8 cellular contexts compared by ENCODE assay signal in the genomic region with DNA sequence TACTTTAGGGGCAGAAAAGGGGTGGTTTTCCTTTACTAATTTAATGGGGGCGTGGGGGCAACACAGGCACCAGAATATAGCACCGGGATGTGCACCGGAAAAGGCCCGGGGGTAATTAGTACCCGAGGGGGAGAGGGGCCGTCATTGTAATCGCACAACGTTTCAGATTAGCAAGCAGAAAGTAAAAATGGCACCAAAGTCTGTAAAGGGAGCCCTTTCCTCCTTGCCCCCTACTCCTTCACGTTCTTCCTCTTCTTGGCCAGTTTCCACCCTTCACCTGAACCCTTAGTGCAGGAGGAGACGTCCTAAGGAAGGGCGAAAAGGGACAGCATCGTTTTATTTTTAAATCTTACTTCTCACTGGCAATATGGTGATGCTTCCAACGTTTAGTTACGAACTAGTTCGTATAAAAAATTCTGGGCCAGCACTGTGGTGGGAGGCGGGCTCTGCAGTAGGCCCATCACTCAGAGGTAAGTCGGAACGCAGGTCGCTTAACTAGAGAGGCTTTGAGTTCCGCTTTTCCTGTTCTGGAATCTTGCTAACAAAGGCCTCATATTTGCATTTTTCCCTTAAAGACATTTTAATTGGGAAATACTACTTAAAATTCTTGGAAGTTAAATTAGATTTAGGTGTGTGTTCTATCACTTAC. TPM values are rescaled to one million over a fixed set of nuclear protein-coding genes. Genes with fewer than 3 reads are reported as not detected.
A peak's percentile ranks its signal among the peaks of the same experiment; 100 is the strongest.
DNase-seq lines count a peak whose midpoint lies in the region; ATAC-seq and TF ChIP-seq lines count a peak whose summit lies in the region.

No MANE protein-coding gene starts in this region.

- peak overlapping the region; percentile 16; the same call in 1 of the 2 replicates for H3K27ac ChIP-seq in HUES64 (ENCODE audit: low read depth, low read length)

- no peak for DNase-seq in BE2C
- DNase-seq in central memory CD8-positive, alpha-beta T cell (ENCODE audit: low spot score in 2 of 2): no peak
- DNase-seq in naive B cell: no peak
- DNase-seq in Ammon's horn (ENCODE audit: low spot score): no peak
- DNase-seq in left colon: no peak
- DNase-seq in activated CD4-positive, CD25-positive, alpha-beta regulatory T cell treated with anti-CD3 and anti-CD28 coated beads, Interleukin-2, amount 50 U/mL, for 72 hours: no peak

- peaks cover 42% of the 10 kb centered on the region for H3K4me1 Mint-ChIP-seq in central memory CD8-positive, alpha-beta T cell
- H3K4me1 Mint-ChIP-seq in naive B cell: peaks cover 15 to 29% (median 21%) of the 10 kb centered on the region in 3 donors

- H3K27me3 Mint-ChIP-seq in central memory CD8-positive, alpha-beta T cell: no peaks in the 10 kb centered on the region
- no peaks in the 10 kb centered on the region for H3K27me3 Mint-ChIP-seq in naive B cell

- H3K4me3 Mint-ChIP-seq in central memory CD8-positive, alpha-beta T cell: peak overlapping the region; percentile 91
- peak overlapping the region; percentile 87 to 98 (median 93) for H3K4me3 Mint-ChIP-seq in naive B cell

- peak overlapping the region; percentile 90 for H3K27ac Mint-ChIP-seq in central memory CD8-positive, alpha-beta T cell (ENCODE audit: low read depth)
- peak overlapping the region; percentile 89 to 98 (median 94) for H3K27ac Mint-ChIP-seq in naive B cell

- peaks cover 12% of the 10 kb centered on the region for H3K36me3 Mint-ChIP-seq in central memory CD8-positive, alpha-beta T cell (ENCODE audit: insufficient read depth)
- no peaks in the 10 kb centered on the region for H3K36me3 Mint-ChIP-seq in naive B cell

- H3K36me3 ChIP-seq in BE2C (peaks cover 4% of the 10 kb centered on the region; the same call in 1 of the 2 replicates), HUES64 (ENCODE audit: insufficient read depth, low read length) (no peaks in the 10 kb centered on the region)

- no peak for TF ChIP-seq CTCF in BE2C (IDR thresholded peaks at IDR 0.05; ENCODE audit: low read depth, low read length)

- no peaks in the 10 kb centered on the region for H3K27me3 ChIP-seq in BE2C
- peaks cover 18% of the 10 kb centered on the region; the same call in 1 of the 2 replicates for H3K27me3 ChIP-seq in HUES64 (ENCODE audit: insufficient read depth, low read length)

- 62% methylated on average over 20 of the region's 20 CpGs for WGBS in HUES64

- peak overlapping the region; percentile 57 for H3K9ac ChIP-seq in HUES64 (ENCODE audit: low read depth, low read length)

- H3K4me3 ChIP-seq in BE2C (ENCODE audit: low read depth, low read length): peak overlapping the region; percentile 89
- H3K4me3 ChIP-seq in HUES64 (ENCODE audit: low read length): peak overlapping the region; percentile 96

- intact Hi-C loops in left colon (cut with DNase I, micrococcal nuclease): no loop called here

- peaks cover 9% of the 10 kb centered on the region for H3K4me1 ChIP-seq in BE2C
- peaks cover 19% of the 10 kb centered on the region for H3K4me1 ChIP-seq in HUES64 (ENCODE audit: insufficient read depth, low read length)

- H3K9me3 ChIP-seq in BE2C (no peaks in the 10 kb centered on the region), HUES64 (ENCODE audit: insufficient read depth, low read depth, low read length) (no peaks in the 10 kb centered on the region)

- no peak for ATAC-seq in central memory CD8-positive, alpha-beta T cell (replicated peaks; ENCODE audit: extremely low read depth, poor library complexity, severe bottlenecking)
- ATAC-seq in naive B cell (ENCODE audit: low read depth in 2 of 2) (no peak), left colon (no peak), GM18519 (IDR thresholded peaks at IDR 0.05; ENCODE audit: low FRiP score, unreplicated experiment) (no peak)

- H3K9me3 Mint-ChIP-seq in central memory CD8-positive, alpha-beta T cell: no peaks in the 10 kb centered on the region
- no peaks in the 10 kb centered on the region for H3K9me3 Mint-ChIP-seq in naive B cell

RNA-seq across cellular contexts. Expression of gene CEP85L, which starts 0.8 kb away (rescaled TPM):
- 1.5 TPM for polyA plus RNA-seq in BE2C (2012; ENCODE audit: insufficient read depth, insufficient read length, low read depth)
- polyA plus RNA-seq in HUES64 (2013, experiment 1 of 2): 2.9 TPM
- 5.2 TPM for polyA plus RNA-seq in HUES64 (2013, experiment 2 of 2)
- polyA plus RNA-seq in naive B cell (ENCODE audit: low read depth in 6 of 6): 10 to 100 TPM; 19.6 to 31.0 (median 25.0) TPM
- total RNA-seq in left colon: 1 to 10 TPM; 2.7 to 6.2 TPM
